In genomic region chr11:10750838-10751580, GRCh38 we compare ENCODE assay signal across 9 cellular contexts. TPM values are rescaled to one million over a fixed set of nuclear protein-coding genes. Genes with fewer than 3 reads are reported as not detected.
DNase-seq lines count a peak whose midpoint lies in the region; ATAC-seq, FAIRE-seq and TF ChIP-seq lines count a peak whose summit lies in the region.
"Had no signal": no experiment of that assay in that cellular context is flagged by ENCODE, and none has a peak within 500 bp of the region (broad histone marks: within the 10 kb centered on the region; RNA-seq: fewer than 3 reads in every experiment).

Gene CTR9, plus strand, starts transcription at chr11:10751246. Its CDS starts 167 bp downstream, at chr11:10751413.

- ATAC-seq in GM18870 (IDR thresholded peaks at IDR 0.05; ENCODE audit: unreplicated experiment) (peak; percentile 68), HG03135 (IDR thresholded peaks at IDR 0.05; ENCODE audit: unreplicated experiment) (peak; percentile 89)

- peak; percentile 29 for TF ChIP-seq CTCF in AG04450 (IDR thresholded peaks at IDR 0.05; ENCODE audit: low read depth, low read length)
- peak; percentile 55 for TF ChIP-seq CTCF in VCaP (conservative IDR thresholded peaks at IDR 0.05)
- no peak for TF ChIP-seq CTCF in breast epithelium (IDR thresholded peaks at IDR 0.05)

- H3K4me3 ChIP-seq in AG04450 (ENCODE audit: low read depth, low read length) (peak within 1 kb of the TSS; percentile 93), breast epithelium (peak within 1 kb of the TSS; percentile 82 to 95 (median 89)), iPS-18c (ENCODE audit: insufficient read depth, low read depth, low read length) (peak within 1 kb of the TSS; percentile 96), small intestine (ENCODE audit: low read depth in 1 of 2, low read length in 2 of 2) (peak within 1 kb of the TSS; percentile 71 to 88)

- H3K27me3 ChIP-seq in AG04450 (ENCODE audit: control insufficient read depth, insufficient read depth, low read length) (no peaks in the 10 kb centered on the region), breast epithelium (no peaks in the 10 kb centered on the region), small intestine (ENCODE audit: control insufficient read depth in 2 of 2, insufficient read depth in 2 of 2, low read length in 2 of 2) (no peaks in the 10 kb centered on the region)

- CTCF ChIA-PET in AG04450 (lab: Charles Lee), result interaction anchor here (2.0 kb wide), 1 partner anchor 20 kb away, joined by 8 read pairs; no protein-coding TSS in a partner anchor

- TF ChIP-seq POLR2A in breast epithelium (IDR thresholded peaks at IDR 0.05), result peak; percentile 70

- H3K9me3 ChIP-seq in AG04450 (ENCODE audit: control insufficient read depth, insufficient read depth, low read length) (peaks cover 4% of the 10 kb centered on the region; the same call in 1 of the 2 replicates), breast epithelium (no peaks in the 10 kb centered on the region), iPS-18c (ENCODE audit: control insufficient read depth, insufficient read depth, low read length) (no peaks in the 10 kb centered on the region), small intestine (ENCODE audit: control insufficient read depth, low read depth) (no peaks in the 10 kb centered on the region)

- peak within 1 kb of the TSS; percentile 97 for H3K27ac ChIP-seq in AG04450 (ENCODE audit: low read depth, low read length)
- peak within 1 kb of the TSS; percentile 89 for H3K27ac ChIP-seq in VCaP
- peak within 1 kb of the TSS; percentile 92 to 93 for H3K27ac ChIP-seq in breast epithelium
- peak within 1 kb of the TSS; percentile 92 to 99 for H3K27ac ChIP-seq in small intestine (ENCODE audit: low read depth in 1 of 2, low read length in 1 of 2)

- FAIRE-seq in small intestine (lab: Jason Lieb, UNC), result no peak
- FAIRE-seq: colon had no signal

- POLR2A ChIA-PET in AG04450 (lab: Yijun Ruan, JAX), result interaction anchor here (0.6 to 1.1 kb wide), 13 partner anchors 20 to 1185 kb away, joined by 3 to 7 read pairs (median 4); partner anchors contain the start of genes ADM and EIF4G2

- intact Hi-C loops in breast epithelium (cut with DNase I; ENCODE audit: low total_unique reads), result no loop called here

- H3K4me1 ChIP-seq in breast epithelium, result no peaks in the 10 kb centered on the region
- H3K4me1 ChIP-seq in small intestine (ENCODE audit: control insufficient read depth in 2 of 2, insufficient read depth in 1 of 2, low read depth in 1 of 2, low read length in 1 of 2), result peaks cover 0 to 6% of the 10 kb centered on the region in 2 donors

- H3K36me3 ChIP-seq in breast epithelium (no peaks in the 10 kb centered on the region), small intestine (ENCODE audit: control insufficient read depth in 2 of 2, insufficient read depth in 2 of 2, low read length in 2 of 2) (peaks cover 2 to 3% of the 10 kb centered on the region in 2 donors)

- peak; percentile 68 for DNase-seq in AG04450 (ENCODE audit: low read depth, low spot score)
- DNase-seq in NCI-H2196 treated with DMSO at 0.1 percent for 48 hours (lab: John Stamatoyannopoulos, UW; ENCODE audit: unreplicated experiment), result peak; percentile 87
- peak; percentile 86 to 93 for DNase-seq in breast epithelium (ENCODE audit: low spot score in 2 of 2)
- peak; percentile 88 for DNase-seq in small intestine

- 0% methylated on average over 65 to 67 of the region's 67 CpGs for WGBS in small intestine, 3 donors

RNA-seq across cellular contexts. Expression of gene CTR9, which starts in this region (rescaled TPM):
- polyA plus RNA-seq in AG04450 (2011; rRNA removed), result 21.8 and 22.6 TPM in 2 replicates
- polyA minus RNA-seq in AG04450 (2011; rRNA and poly(A)+ RNA removed), result 14.0 and 29.0 TPM in 2 replicates
- total RNA-seq in breast epithelium, result 10 to 100 TPM; 24.6 to 35.0 (median 28.5) TPM
- polyA plus RNA-seq in small intestine, result 10 to 100 TPM; 14.1 to 16.6 (median 16.3) TPM

Comparison
In these comparisons a context has a peak if more than half of its experiments do, and no peak if none do; other contexts are left out.
1. Peak in every context shown above with its lines: DNase-seq, ATAC-seq, H3K4me3 ChIP-seq and H3K27ac ChIP-seq.
2. CTCF ChIP-seq: peak in AG04450 (single experiment) and VCaP (single experiment); none in breast epithelium (0 of 3).